Comparison of ENCODE assay signal across 8 cellular contexts in the genomic region with DNA sequence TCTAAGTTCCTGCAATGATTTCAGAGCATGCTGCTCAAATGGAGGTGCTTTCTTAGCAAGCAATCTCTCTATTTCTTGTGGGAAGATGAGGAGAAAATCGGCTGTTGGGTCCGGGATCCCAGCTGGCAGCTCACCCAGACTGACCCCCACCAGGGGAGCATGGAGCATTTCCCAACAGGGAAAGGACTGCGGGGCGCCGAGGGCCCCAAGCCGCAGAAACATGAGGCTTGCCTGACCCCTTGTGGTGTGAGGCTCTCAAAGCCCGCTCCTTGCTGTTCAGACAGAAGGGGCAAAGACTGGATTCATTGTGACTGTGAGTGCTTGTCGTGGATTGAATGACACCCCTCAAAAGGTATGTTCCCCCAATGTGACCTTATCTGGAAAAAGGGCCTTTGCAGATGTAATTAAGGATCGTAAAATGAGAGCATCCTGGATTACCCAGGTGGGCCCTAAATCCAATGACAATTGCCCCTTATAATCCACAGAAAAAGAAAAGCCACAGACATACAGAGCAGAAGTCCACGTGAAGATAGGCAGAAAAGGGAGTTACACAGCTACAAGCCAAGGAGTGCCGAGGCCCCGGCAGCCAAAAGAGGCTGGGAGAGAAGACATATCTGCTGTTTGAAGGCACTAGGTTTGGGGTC.
DNase-seq lines count a peak whose midpoint lies in the region; ATAC-seq and TF ChIP-seq lines count a peak whose summit lies in the region.

No MANE protein-coding gene starts in this region.

- BruUV-seq in MCF 10A (replicated peaks; lab: Mats Ljungman, UMichigan) = no TSS peak

- H3K9me3 Mint-ChIP-seq in MCF 10A (ENCODE audit: unreplicated experiment) = no peaks in the 10 kb centered on the region
- H3K9me3 Mint-ChIP-seq in activated naive CD8-positive, alpha-beta T cell treated with anti-CD3 and anti-CD28 coated beads for 36 hours = no peaks in the 10 kb centered on the region

- intact Hi-C loops in MCF 10A (cut with micrococcal nuclease) (loop anchor here (1.0 to 10.0 kb wide), 6 partner anchors 131 to 940 kb away; no protein-coding TSS in a partner anchor), breast epithelium (cut with DNase I; ENCODE audit: low total_unique reads) (no loop called here)

- no peak overlapping the region for H3K27ac Mint-ChIP-seq in MCF 10A (ENCODE audit: low read depth, unreplicated experiment)
- no peak overlapping the region for H3K27ac Mint-ChIP-seq in activated naive CD8-positive, alpha-beta T cell treated with anti-CD3 and anti-CD28 coated beads for 36 hours

- no peaks in the 10 kb centered on the region for H3K36me3 Mint-ChIP-seq in MCF 10A (ENCODE audit: insufficient read depth, unreplicated experiment)
- H3K36me3 Mint-ChIP-seq in activated naive CD8-positive, alpha-beta T cell treated with anti-CD3 and anti-CD28 coated beads for 36 hours = no peaks in the 10 kb centered on the region

- no peaks in the 10 kb centered on the region for H3K4me1 Mint-ChIP-seq in MCF 10A (ENCODE audit: insufficient read depth, unreplicated experiment)
- H3K4me1 Mint-ChIP-seq in activated naive CD8-positive, alpha-beta T cell treated with anti-CD3 and anti-CD28 coated beads for 36 hours = no peaks in the 10 kb centered on the region

- CTCF ChIA-PET in MCF 10A (lab: Yijun Ruan, JAX) = interaction anchor here (0.5 to 7.0 kb wide), 34 partner anchors 10 to 936 kb away, joined by 3 to 165 read pairs (median 4); a partner anchor contains a TSS

- H3K4me3 Mint-ChIP-seq in MCF 10A (ENCODE audit: unreplicated experiment) = no peak overlapping the region
- H3K4me3 Mint-ChIP-seq in activated naive CD8-positive, alpha-beta T cell treated with anti-CD3 and anti-CD28 coated beads for 36 hours = no peak overlapping the region

- no peaks in the 10 kb centered on the region for H3K4me1 ChIP-seq in breast epithelium

- H3K27me3 ChIP-seq in breast epithelium = no peaks in the 10 kb centered on the region

- ATAC-seq in GM19463 (IDR thresholded peaks at IDR 0.05; ENCODE audit: unreplicated experiment) (no peak), GM18502 (IDR thresholded peaks at IDR 0.05; ENCODE audit: poor library complexity, unreplicated experiment) (no peak)

- no peaks in the 10 kb centered on the region for H3K9me3 ChIP-seq in breast epithelium

- no peaks in the 10 kb centered on the region for H3K27me3 Mint-ChIP-seq in MCF 10A (ENCODE audit: insufficient read depth, unreplicated experiment)
- peaks cover 26% of the 10 kb centered on the region for H3K27me3 Mint-ChIP-seq in activated naive CD8-positive, alpha-beta T cell treated with anti-CD3 and anti-CD28 coated beads for 36 hours

- H3K27ac ChIP-seq in breast epithelium = no peak overlapping the region

- H3K4me3 ChIP-seq in breast epithelium = no peak overlapping the region

- POLR2A ChIA-PET in MCF 10A (lab: Yijun Ruan, JAX) = no interaction called here

- TF ChIP-seq CTCF in MCF 10A (IDR thresholded peaks at IDR 0.05; ENCODE audit: unreplicated experiment) = peak; percentile 88
- peak in 1 of 3 donors; percentile 25 for TF ChIP-seq CTCF in breast epithelium (IDR thresholded peaks at IDR 0.05)

- DNase-seq in MCF 10A (ENCODE audit: unreplicated experiment) (peak; percentile 57), breast epithelium (ENCODE audit: low spot score in 2 of 2) (no peak), NAMALWA (ENCODE audit: low spot score) (peak; percentile 49), inferior parietal cortex (ENCODE audit: extremely low spot score) (peak; percentile 43), NCI-H2029 treated with DMSO at 0.1 percent for 48 hours (lab: John Stamatoyannopoulos, UW) (no peak)
- peak; percentile 11 for DNase-seq in activated naive CD8-positive, alpha-beta T cell treated with anti-CD3 and anti-CD28 coated beads for 36 hours

- no peaks in the 10 kb centered on the region for H3K36me3 ChIP-seq in breast epithelium

- no peak for TF ChIP-seq POLR2A in breast epithelium (IDR thresholded peaks at IDR 0.05)

Comparison
In these comparisons a context has a peak if more than half of its experiments do, and no peak if none do; other contexts are left out.
1. DNase-seq: peak in MCF 10A (single experiment), NAMALWA (single experiment), activated naive CD8-positive, alpha-beta T cell treated with anti-CD3 and anti-CD28 coated beads for 36 hours (single experiment) and inferior parietal cortex (single experiment); none in breast epithelium (0 of 2) and NCI-H2029 treated with DMSO at 0.1 percent for 48 hours (single experiment).